In the genomic region with DNA sequence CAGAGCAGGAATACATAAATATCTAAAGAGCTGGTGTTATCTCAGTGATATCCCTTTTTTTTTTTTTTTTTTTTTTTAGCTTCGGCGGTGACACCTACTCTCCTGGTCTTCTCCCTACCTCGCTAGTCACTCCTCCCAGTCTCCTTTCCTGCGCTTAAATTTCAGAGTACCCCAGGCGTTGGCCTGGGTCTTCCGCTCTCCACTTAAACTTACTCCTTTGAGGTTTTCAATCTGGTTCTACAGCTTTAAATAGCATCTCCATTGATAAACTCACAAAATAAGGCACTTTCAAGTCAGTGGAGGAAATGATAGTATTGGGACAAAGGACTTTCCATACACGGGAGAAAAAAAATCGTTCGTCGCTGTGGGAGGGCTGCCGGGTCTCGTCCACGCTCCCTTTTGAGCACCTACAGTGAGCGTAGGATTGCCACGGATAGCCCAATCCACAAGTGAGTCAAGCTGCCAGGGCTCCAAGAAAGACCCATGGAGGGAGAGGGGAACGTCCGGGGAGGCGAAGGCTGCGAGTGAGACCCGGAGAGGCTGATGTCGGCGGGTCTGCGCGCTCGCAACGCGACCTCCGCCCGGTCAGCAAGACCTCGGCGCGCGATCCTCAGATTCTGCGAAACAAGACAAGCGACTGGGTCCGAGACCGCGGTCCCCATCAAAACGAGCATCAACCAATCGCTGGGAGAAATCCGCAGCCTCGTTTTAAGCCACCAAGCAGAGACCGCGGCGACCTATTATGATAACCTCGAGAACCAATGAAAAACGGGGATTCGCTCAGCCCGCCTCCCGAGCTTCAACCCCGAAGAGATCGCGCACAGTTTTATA, we compare ENCODE assay signal across 8 cellular contexts. TPM values are rescaled to one million over a fixed set of nuclear protein-coding genes. Genes with fewer than 3 reads are reported as not detected.
A peak's percentile ranks its signal among the peaks of the same experiment; 100 is the strongest.
DNase-seq lines count a peak whose midpoint lies in the region; ATAC-seq and TF ChIP-seq lines count a peak whose summit lies in the region.

No MANE protein-coding gene starts in this region.

- H3K9me3 ChIP-seq in HAP-1 (no peaks in the 10 kb centered on the region), MG63 (peaks cover 2% of the 10 kb centered on the region; the same call in 1 of the 2 replicates)

- H3K4me3 ChIP-seq in HAP-1 (peak overlapping the region; percentile 100), MG63 (peak overlapping the region; percentile 100)

- H3K4me1 ChIP-seq in HAP-1 = peaks cover 10% of the 10 kb centered on the region

- no peak for TF ChIP-seq CTCF in neural crest cell (conservative IDR thresholded peaks at IDR 0.05)

- H3K36me3 Mint-ChIP-seq in neural crest cell (ENCODE audit: low read depth) = peaks cover 30% of the 10 kb centered on the region

- H3K27ac Mint-ChIP-seq in neural crest cell (ENCODE audit: unreplicated experiment) = peak overlapping the region; percentile 99
- peak overlapping the region; percentile 99 to 100 for H3K27ac Mint-ChIP-seq in stimulated activated naive CD8-positive, alpha-beta T cell treated with anti-CD3 and anti-CD28 coated beads, Interleukin-15, amount 100 ng/mL, for 72 hours

- in situ Hi-C loops in HAP-1 (cut with MboI; ENCODE audit: low sequenced_read_pairs) = no loop called here

- DNase-seq in EL (peak; percentile 91), HAP-1 (ENCODE audit: low spot score in 2 of 2) (peak; percentile 88 to 92), MG63 (peak; percentile 89), SHP77 treated with DMSO at 0.1 percent for 48 hours (lab: John Stamatoyannopoulos, UW) (peak; percentile 93), foreskin melanocyte (peak; percentile 90), neural crest cell (ENCODE audit: low read depth, low spot score) (peak; percentile 81)
- peak; percentile 60 to 77 (median 70) for DNase-seq in activated naive CD4-positive, alpha-beta T cell (lab: John Stamatoyannopoulos, UW)
- DNase-seq in stimulated activated naive CD8-positive, alpha-beta T cell treated with anti-CD3 and anti-CD28 coated beads, Interleukin-15, amount 100 ng/mL, for 72 hours = peak; percentile 82 to 85

- ATAC-seq in stimulated activated naive CD8-positive, alpha-beta T cell treated with anti-CD3 and anti-CD28 coated beads, Interleukin-15, amount 100 ng/mL, for 72 hours = peak; percentile 85

- H3K36me3 ChIP-seq in HAP-1 (replicated peaks) = peaks cover 34% of the 10 kb centered on the region
- peaks cover 34% of the 10 kb centered on the region for H3K36me3 ChIP-seq in MG63

- H3K4me3 Mint-ChIP-seq in neural crest cell = peak overlapping the region; percentile 94
- peak overlapping the region; percentile 79 to 92 for H3K4me3 Mint-ChIP-seq in stimulated activated naive CD8-positive, alpha-beta T cell treated with anti-CD3 and anti-CD28 coated beads, Interleukin-15, amount 100 ng/mL, for 72 hours

- H3K27me3 Mint-ChIP-seq in neural crest cell (ENCODE audit: low read depth) = peaks cover 15% of the 10 kb centered on the region
- peaks cover 15% of the 10 kb centered on the region for H3K27me3 Mint-ChIP-seq in stimulated activated naive CD8-positive, alpha-beta T cell treated with anti-CD3 and anti-CD28 coated beads, Interleukin-15, amount 100 ng/mL, for 72 hours

- no peaks in the 10 kb centered on the region for H3K27me3 ChIP-seq in HAP-1 (ENCODE audit: low read depth)
- no peaks in the 10 kb centered on the region; the same call in none of the 2 replicates for H3K27me3 ChIP-seq in MG63

- peaks cover 43% of the 10 kb centered on the region for H3K4me1 Mint-ChIP-seq in neural crest cell
- peaks cover 37% of the 10 kb centered on the region for H3K4me1 Mint-ChIP-seq in stimulated activated naive CD8-positive, alpha-beta T cell treated with anti-CD3 and anti-CD28 coated beads, Interleukin-15, amount 100 ng/mL, for 72 hours

- no peaks in the 10 kb centered on the region for H3K9me3 Mint-ChIP-seq in neural crest cell
- H3K9me3 Mint-ChIP-seq in stimulated activated naive CD8-positive, alpha-beta T cell treated with anti-CD3 and anti-CD28 coated beads, Interleukin-15, amount 100 ng/mL, for 72 hours = no peaks in the 10 kb centered on the region

RNA-seq across cellular contexts. Expression of gene SRSF6, which starts 0.7 kb away (rescaled TPM):
- 16.3 and 22.1 TPM in 2 replicates for total RNA-seq in MG63 (2014; rRNA removed; shearing (Covaris generic); ENCODE audit: low replicate concordance)
- 278 and 284 TPM in 2 replicates for total RNA-seq in neural crest cell

RNA-seq across cellular contexts. Expression of gene L3MBTL1, which starts 50.5 kb away (rescaled TPM):
- total RNA-seq in MG63 (2014; rRNA removed; shearing (Covaris generic); ENCODE audit: low replicate concordance) = 0.53 and 0.81 TPM in 2 replicates
- total RNA-seq in neural crest cell = 20.3 and 22.4 TPM in 2 replicates

Comparison
In these comparisons a context has a peak if more than half of its experiments do, and no peak if none do; other contexts are left out.
1. Peak in every context shown above with its lines: DNase-seq, ATAC-seq and H3K4me3 ChIP-seq.
2. RNA of gene SRSF6, which starts 0.7 kb away (total RNA-seq): 278 to 284 TPM in neural crest cell; 16.3 to 22.1 TPM in MG63; every median in the first group is over 10 times any median in the second.
3. RNA of gene L3MBTL1, which starts 50.5 kb away (total RNA-seq): 20.3 to 22.4 TPM in neural crest cell; 0.53 to 0.81 TPM in MG63; every median in the first group is over 10 times any median in the second.